11 cellular contexts compared by ENCODE assay signal in the genomic region with DNA sequence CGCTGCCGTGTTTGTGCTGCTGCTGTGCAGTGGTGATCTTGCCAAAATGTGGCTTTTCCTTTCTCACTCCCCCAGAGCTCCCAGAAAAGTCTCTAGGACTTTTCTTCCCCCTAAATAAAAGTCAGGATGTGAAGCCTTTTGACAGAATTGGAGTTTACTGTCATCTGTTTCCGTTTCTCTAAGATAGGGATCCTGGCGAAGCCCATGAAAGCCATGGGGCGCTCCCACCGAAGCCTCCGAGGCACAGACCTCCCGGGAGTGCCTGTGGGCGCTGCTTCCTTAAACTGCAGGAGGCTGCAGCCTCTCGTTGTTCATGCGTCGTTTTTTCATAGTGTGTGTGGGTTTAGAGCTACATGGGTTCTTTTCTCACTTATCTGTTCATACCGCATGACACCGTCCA. TPM values are rescaled to one million over a fixed set of nuclear protein-coding genes. Genes with fewer than 3 reads are reported as not detected.
DNase-seq lines count a peak whose midpoint lies in the region; ATAC-seq, FAIRE-seq and TF ChIP-seq lines count a peak whose summit lies in the region.
"Had no signal": no experiment of that assay in that cellular context is flagged by ENCODE, and none has a peak within 500 bp of the region (broad histone marks: within the 10 kb centered on the region; RNA-seq: fewer than 3 reads in every experiment).

No MANE protein-coding gene starts in this region.

- H3K9ac ChIP-seq in liver (ENCODE audit: low read depth in 1 of 2, low read length in 2 of 2) (no peak overlapping the region), HepG2 (ENCODE audit: insufficient read depth, low read depth, low read length) (no peak overlapping the region), duodenal mucosa (ENCODE audit: low read depth in 1 of 2, low read length in 2 of 2) (no peak overlapping the region)

- TF ChIP-seq RAD21 in liver (IDR thresholded peaks at IDR 0.05) (no peak), HepG2 (CRISPR knock-in tag; IDR thresholded peaks at IDR 0.05) (no peak)

- TF ChIP-seq CTCF in liver (IDR thresholded peaks at IDR 0.05; ENCODE audit: low read depth, low read length, missing input control) (no peak), HepG2 (CRISPR knock-in tag; IDR thresholded peaks at IDR 0.05) (no peak), nephron progenitor cell (IDR thresholded peaks at IDR 0.05) (no peak)

- BruUV-seq in HepG2 (replicated peaks; lab: Mats Ljungman, UMichigan): no TSS peak

- H3K27ac Mint-ChIP-seq in nephron progenitor cell: peak overlapping the region; percentile 66
- H3K27ac Mint-ChIP-seq in stimulated activated memory B cell treated with anti-CD40 and anti-IgM and Interleukin-4, amounts not matched to agents 10 μg/mL and 1 μg/mL and 100 μg/mL, for 72 hours: no peak overlapping the region
- H3K27ac Mint-ChIP-seq: activated T-helper 2 cell treated with anti-CD3 and anti-CD28 coated beads, Interferon-gamma antibody, Interleukin-2, Interleukin-4, amounts not matched to agents 10 μg/mL and 5 μg/mL and 100 μg/mL, durations not matched to agents 14 hours and 24 hours and 36 hours had no signal

- intact Hi-C loops in HepG2 (cut with micrococcal nuclease; ENCODE audit: unreplicated experiment): no loop called here

- H4K20me1 ChIP-seq in HepG2 (ENCODE audit: insufficient read depth, low read length): peaks cover 4% of the 10 kb centered on the region; the same call in 1 of the 2 replicates

- H3K36me3 ChIP-seq in liver (ENCODE audit: control insufficient read depth in 4 of 4, insufficient read depth in 3 of 4, low read depth in 1 of 4, low read length in 3 of 4): no peaks in the 10 kb centered on the region
- no peaks in the 10 kb centered on the region for H3K36me3 ChIP-seq in HepG2 (replicated peaks in 1 of 2; ENCODE audit: control insufficient read depth in 1 of 2, insufficient read depth in 2 of 2, low read length in 2 of 2)
- no peaks in the 10 kb centered on the region for H3K36me3 ChIP-seq in duodenal mucosa (ENCODE audit: control insufficient read depth in 1 of 2, insufficient read depth in 2 of 2, low read length in 2 of 2)

- H3K4me3 ChIP-seq in liver (ENCODE audit: low read depth in 1 of 3, low read length in 3 of 3): no peak overlapping the region
- H3K4me3 ChIP-seq in HepG2 (replicated peaks in 1 of 3; ENCODE audit: insufficient read depth in 1 of 3, low read depth in 2 of 3, low read length in 3 of 3): no peak overlapping the region
- no peak overlapping the region for H3K4me3 ChIP-seq in duodenal mucosa (ENCODE audit: low read depth in 1 of 2, low read length in 2 of 2)

- TF ChIP-seq EP300 in HepG2 (IDR thresholded peaks at IDR 0.05; ENCODE audit: low read depth in 2 of 2, low read length in 2 of 2): no peak
- no peak for TF ChIP-seq EP300 in HepG2 (CRISPR knock-in tag; IDR thresholded peaks at IDR 0.05; ENCODE audit: borderline replicate concordance)

- in situ Hi-C loops in HepG2 (cut with HindIII; ENCODE audit: extremely low pct_ligation_motif_present, low pct_unique_long_range_greater_than_20kb): no loop called here

- no peak overlapping the region for H2AFZ ChIP-seq in HepG2 (ENCODE audit: low read length)

- no peak for TF ChIP-seq POLR2A in HepG2 (IDR thresholded peaks at IDR 0.05; ENCODE audit: insufficient read depth in 1 of 2, low read depth in 2 of 2, low read length in 2 of 2)

- peaks cover 13% of the 10 kb centered on the region for H3K36me3 Mint-ChIP-seq in nephron progenitor cell (ENCODE audit: low read depth)
- H3K36me3 Mint-ChIP-seq in stimulated activated memory B cell treated with anti-CD40 and anti-IgM and Interleukin-4, amounts not matched to agents 10 μg/mL and 1 μg/mL and 100 μg/mL, for 72 hours: no peaks in the 10 kb centered on the region

- POLR2A ChIA-PET in HepG2 (lab: Yijun Ruan, JAX): interaction anchor here (1.3 kb wide), 1 partner anchor 29 kb away, joined by 4 read pairs; no protein-coding TSS in a partner anchor

- H3K9me3 ChIP-seq in liver (ENCODE audit: control insufficient read depth in 4 of 4, low read length in 3 of 4): no peaks in the 10 kb centered on the region
- no peaks in the 10 kb centered on the region for H3K9me3 ChIP-seq in HepG2 (ENCODE audit: low read length)
- H3K9me3 ChIP-seq in duodenal mucosa (ENCODE audit: control insufficient read depth in 1 of 2, low read length in 2 of 2): no peaks in the 10 kb centered on the region

- H3K4me1 ChIP-seq in liver (ENCODE audit: control insufficient read depth in 4 of 4, insufficient read depth in 4 of 4, low read length in 3 of 4) (peaks cover 0 to 9% (median 1%) of the 10 kb centered on the region in 4 donors), HepG2 (ENCODE audit: insufficient read depth, low read length) (peaks cover 38% of the 10 kb centered on the region), duodenal mucosa (ENCODE audit: control insufficient read depth in 1 of 2, insufficient read depth in 2 of 2, low read length in 2 of 2) (peaks cover 33 to 40% of the 10 kb centered on the region in 2 donors)

- no peak overlapping the region for H3K4me3 Mint-ChIP-seq in nephron progenitor cell
- no peak overlapping the region for H3K4me3 Mint-ChIP-seq in stimulated activated memory B cell treated with anti-CD40 and anti-IgM and Interleukin-4, amounts not matched to agents 10 μg/mL and 1 μg/mL and 100 μg/mL, for 72 hours

- peaks cover 7% of the 10 kb centered on the region for H3K27me3 Mint-ChIP-seq in nephron progenitor cell (ENCODE audit: low read depth, poor library complexity)
- peaks cover 11% of the 10 kb centered on the region for H3K27me3 Mint-ChIP-seq in stimulated activated memory B cell treated with anti-CD40 and anti-IgM and Interleukin-4, amounts not matched to agents 10 μg/mL and 1 μg/mL and 100 μg/mL, for 72 hours

- peaks cover 64% of the 10 kb centered on the region for H3K4me1 Mint-ChIP-seq in nephron progenitor cell
- peaks cover 8% of the 10 kb centered on the region for H3K4me1 Mint-ChIP-seq in stimulated activated memory B cell treated with anti-CD40 and anti-IgM and Interleukin-4, amounts not matched to agents 10 μg/mL and 1 μg/mL and 100 μg/mL, for 72 hours

- H3K79me2 ChIP-seq in HepG2 (ENCODE audit: insufficient read depth, low read length): peaks cover 20% of the 10 kb centered on the region

- FAIRE-seq in HepG2 (lab: Jason Lieb, UNC) (no peak), urothelium cell line (lab: Jason Lieb, UNC) (no peak)

- H3K4me2 ChIP-seq in HepG2 (ENCODE audit: low read depth, low read length): no peak overlapping the region

- CTCF ChIA-PET in HepG2 (lab: Yijun Ruan, JAX; ENCODE audit: low intra/inter-chr PET ratio, low total read pairs): no interaction called here

- no peak for ATAC-seq in HepG2
- ATAC-seq in stimulated activated memory B cell treated with anti-CD40 and anti-IgM and Interleukin-4, amounts not matched to agents 10 μg/mL and 1 μg/mL and 100 μg/mL, for 72 hours: no peak

- H3K27me3 ChIP-seq in liver (ENCODE audit: control insufficient read depth in 4 of 4, insufficient read depth in 4 of 4, low read length in 3 of 4) (no peaks in the 10 kb centered on the region), HepG2 (ENCODE audit: control insufficient read depth in 1 of 2, insufficient read depth in 2 of 2, low read length in 2 of 2) (no peaks in the 10 kb centered on the region), duodenal mucosa (ENCODE audit: control insufficient read depth in 1 of 2, insufficient read depth in 2 of 2, low read length in 2 of 2) (no peaks in the 10 kb centered on the region)

- 60% methylated on average over 14 of the region's 14 CpGs for WGBS in liver
- 87% methylated on average over 14 of the region's 14 CpGs for whole genome bisulfite sequencing in HepG2 (ENCODE audit: low lambda C conversion rate)

- H3K9me3 Mint-ChIP-seq in nephron progenitor cell: no peaks in the 10 kb centered on the region
- H3K9me3 Mint-ChIP-seq in stimulated activated memory B cell treated with anti-CD40 and anti-IgM and Interleukin-4, amounts not matched to agents 10 μg/mL and 1 μg/mL and 100 μg/mL, for 72 hours: no peaks in the 10 kb centered on the region
- H3K9me3 Mint-ChIP-seq: activated T-helper 2 cell treated with anti-CD3 and anti-CD28 coated beads, Interferon-gamma antibody, Interleukin-2, Interleukin-4, amounts not matched to agents 10 μg/mL and 5 μg/mL and 100 μg/mL, durations not matched to agents 14 hours and 24 hours and 36 hours had no signal

- H3K27ac ChIP-seq in liver (ENCODE audit: low read depth in 1 of 2, low read length in 2 of 2) (peak overlapping the region; percentile 26 to 36), HepG2 (ENCODE audit: extremely low read length, insufficient read depth, low read length) (no peak overlapping the region), duodenal mucosa (ENCODE audit: low read depth, low read length) (peak overlapping the region; percentile 39)

- DNase-seq in HepG2 (ENCODE audit: low spot score) (no peak), nephron progenitor cell (no peak), NCI-H1694 (lab: John Stamatoyannopoulos, UW) (no peak), urothelium cell line (ENCODE audit: low spot score) (no peak)
- DNase-seq in activated effector memory CD4-positive, alpha-beta T cell treated with Interleukin-2 at 50 U/mL for 16 hours: no peak
- DNase-seq: KG1, trophoblast cell had no signal

TF ChIP-seq in HepG2, 621 proteins besides CTCF, POLR2A, EP300 and RAD21:
- TF ChIP-seq CBFB (CRISPR knock-in tag; IDR thresholded peaks at IDR 0.05): no peak

RNA-seq across cellular contexts. Expression of a gene that starts 56.8 kb away (rescaled TPM):
- total RNA-seq in liver (1 to 10 TPM; 3.5 to 5.9 TPM), HepG2 (2016; rRNA removed; fragmentation: Illumina TruSeq; extraction: Trizol) (7.3 and 7.5 TPM in 2 replicates)
- polyA plus RNA-seq in liver (1 to 10 TPM in 1 of 2 donors, under 1 TPM in 1; 0.36 to 1.6 TPM), HepG2 (2011; rRNA removed) (15.5 and 22.3 TPM in 2 replicates)
- 2.7 and 4.4 TPM in 2 replicates for total RNA-seq in HepG2 (2016; cell fraction: cytosol; rRNA removed; fragmentation: Illumina TruSeq; extraction: Trizol; ENCODE audit: low read depth)
- 5.8 and 6.1 TPM in 2 replicates for total RNA-seq in HepG2 (2016; cell fraction: insoluble cytoplasmic fraction; rRNA removed; fragmentation: Illumina TruSeq; extraction: Trizol)
- 5.3 and 5.4 TPM in 2 replicates for total RNA-seq in HepG2 (2016; cell fraction: membrane; rRNA removed; fragmentation: Illumina TruSeq; extraction: Trizol)
- 9.2 and 12.1 TPM in 2 replicates for total RNA-seq in HepG2 (2016; cell fraction: nucleus; rRNA removed; fragmentation: Illumina TruSeq; extraction: Trizol)
- polyA plus RNA-seq in HepG2 (2011; cell fraction: cytosol; rRNA removed): 10.3 and 11.1 TPM in 2 replicates
- polyA plus RNA-seq in HepG2 (2011; cell fraction: nucleus; rRNA removed): 23.5 and 27.0 TPM in 2 replicates
- polyA plus RNA-seq in HepG2 (2012): 8.6 and 9.2 TPM in 2 replicates
- 0.52 and 0.53 TPM in 2 replicates for polyA plus RNA-seq in HepG2 (2016; cell fraction: cytosol; fragmentation: Illumina TruSeq; extraction: Trizol; ENCODE audit: low read depth)
- polyA plus RNA-seq in HepG2 (2016; cell fraction: insoluble cytoplasmic fraction; fragmentation: Illumina TruSeq; extraction: Trizol; ENCODE audit: low read depth): 6.8 and 8.0 TPM in 2 replicates
- polyA plus RNA-seq in HepG2 (2016; cell fraction: membrane; fragmentation: Illumina TruSeq; extraction: Trizol; ENCODE audit: low read depth): 2.2 and 2.8 TPM in 2 replicates
- 12.8 and 15.6 TPM in 2 replicates for polyA plus RNA-seq in HepG2 (2016; cell fraction: nucleus; fragmentation: Illumina TruSeq; extraction: Trizol; ENCODE audit: insufficient read depth, low read depth)
- polyA minus RNA-seq in HepG2 (2011; rRNA and poly(A)+ RNA removed; ENCODE audit: low replicate concordance): 13.6 and 22.4 TPM in 2 replicates
- polyA minus RNA-seq in HepG2 (2011; cell fraction: cytosol; rRNA and poly(A)+ RNA removed): 14.0 and 17.7 TPM in 2 replicates
- 49.2 and 56.1 TPM in 2 replicates for polyA minus RNA-seq in HepG2 (2011; cell fraction: nucleus; rRNA and poly(A)+ RNA removed)
